ENCODE assay signal across 9 cellular contexts in the genomic region with DNA sequence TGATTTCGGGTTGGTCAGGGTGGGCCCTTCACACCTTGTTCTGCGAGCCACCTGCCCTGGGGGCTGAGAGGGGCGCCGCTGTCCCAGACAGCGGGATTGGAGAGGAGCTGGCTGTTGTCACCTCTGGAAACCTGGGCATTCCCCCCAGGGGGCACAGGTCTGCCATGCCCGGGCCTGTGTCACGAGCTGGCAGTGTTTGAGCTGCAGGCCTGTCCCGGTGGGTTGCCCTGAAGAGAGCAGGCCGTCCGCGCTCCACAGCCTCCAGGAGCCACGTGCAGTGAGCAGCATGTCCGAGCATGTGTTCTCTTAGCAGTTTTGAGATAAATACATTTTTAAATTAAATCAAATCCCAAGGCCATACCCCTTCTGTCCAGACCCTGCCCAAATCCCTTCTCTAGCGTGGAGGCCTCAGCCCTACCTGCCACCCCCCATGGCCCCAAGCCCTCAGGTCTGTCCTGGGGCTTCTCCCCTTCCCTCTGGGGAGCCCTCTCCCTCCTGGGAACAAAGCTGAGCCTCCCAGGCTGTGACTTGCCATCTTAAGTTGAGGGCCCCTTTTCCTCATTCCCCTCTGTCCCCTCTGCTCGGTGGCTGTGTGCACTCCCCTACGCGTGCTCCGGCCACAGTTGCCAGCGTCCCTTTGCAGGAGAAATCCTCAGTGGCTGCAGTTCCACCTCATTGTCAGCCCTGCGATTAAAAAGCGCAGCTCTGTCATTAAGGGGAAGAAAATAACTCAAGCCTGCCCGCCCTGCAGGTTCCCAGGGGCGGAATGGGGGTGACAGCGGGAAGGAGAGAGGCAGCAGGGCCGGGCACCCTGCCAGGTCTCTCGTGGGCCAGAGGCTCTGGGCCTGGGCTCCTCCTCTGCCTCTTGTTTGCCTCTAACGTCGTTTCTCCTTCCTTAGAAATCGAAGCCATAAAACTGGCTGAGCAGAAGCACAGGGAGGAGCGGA. TPM values are rescaled to one million over a fixed set of nuclear protein-coding genes. Genes with fewer than 3 reads are reported as not detected.
DNase-seq lines count a peak whose midpoint lies in the region; ATAC-seq lines count a peak whose summit lies in the region.
"Had no signal": no experiment of that assay in that cellular context is flagged by ENCODE, and none has a peak within 500 bp of the region (broad histone marks: within the 10 kb centered on the region; RNA-seq: fewer than 3 reads in every experiment).

No MANE protein-coding gene starts in this region.

- intact Hi-C loops in head of caudate nucleus (cut with DNase I), result no loop called here

- H3K36me3 Mint-ChIP-seq in CD4-positive, CD25-positive, alpha-beta regulatory T cell, result peaks cover 14% of the 10 kb centered on the region

- peaks cover 0 to 2% (median 0%) of the 10 kb centered on the region in 7 donors for H3K9me3 Mint-ChIP-seq in CD4-positive, CD25-positive, alpha-beta regulatory T cell
- H3K9me3 Mint-ChIP-seq: activated naive CD4-positive, alpha-beta T cell treated with anti-CD3 and anti-CD28 coated beads, Interleukin-2, amount 50 U/mL, for 72 hours had no signal

- DNase-seq in CD4-positive, CD25-positive, alpha-beta regulatory T cell, result no peak
- peak; percentile 87 for DNase-seq in NCI-H2227 treated with DMSO at 0.1 percent for 48 hours (lab: John Stamatoyannopoulos, UW)
- DNase-seq in head of caudate nucleus, result peak in 36 of 42 donors; percentile 36 to 86 (median 58)
- no peak for DNase-seq in trophoblast cell
- DNase-seq in LoVo (ENCODE audit: low spot score), result no peak
- no peak for DNase-seq in activated T-cell treated with anti-CD3 and anti-CD28 coated beads, Interleukin-2, amount 50 U/mL, for 48 hours
- DNase-seq in NCI-H345 (lab: John Stamatoyannopoulos, UW), result no peak

- no peak overlapping the region for H3K23ac ChIP-seq in trophoblast cell (ENCODE audit: low read length)

- H3K36me3 ChIP-seq in CD4-positive, CD25-positive, alpha-beta regulatory T cell (ENCODE audit: control insufficient read depth, insufficient read depth, low read length), result peaks cover 9% of the 10 kb centered on the region
- peaks cover 15 to 21% of the 10 kb centered on the region in 2 experiments for H3K36me3 ChIP-seq in trophoblast cell (ENCODE audit: control insufficient read depth in 1 of 2, insufficient read depth in 2 of 2, low read length in 2 of 2)

- H3K27ac ChIP-seq in CD4-positive, CD25-positive, alpha-beta regulatory T cell (ENCODE audit: insufficient read depth, low read length, poor library complexity, severe bottlenecking), result no peak overlapping the region
- no peak overlapping the region for H3K27ac ChIP-seq in trophoblast cell (ENCODE audit: low read depth, low read length)

- no peak overlapping the region for H3K4me3 ChIP-seq in CD4-positive, CD25-positive, alpha-beta regulatory T cell (ENCODE audit: low read depth, low read length)
- no peak overlapping the region for H3K4me3 ChIP-seq in trophoblast cell (ENCODE audit: low read depth, low read length)

- no CpG with 5 or more reads among the region's 30 CpGs for WGBS in trophoblast cell (ENCODE audit: extremely low coverage, insufficient coverage, insufficient read length)

- peak overlapping the region; percentile 29 for H2BK5ac ChIP-seq in trophoblast cell (ENCODE audit: low read depth, low read length, poor library complexity)

- peak overlapping the region; percentile 50 for H4K91ac ChIP-seq in trophoblast cell (ENCODE audit: low read depth, low read length)

- H3K4me3 Mint-ChIP-seq in CD4-positive, CD25-positive, alpha-beta regulatory T cell, result peak overlapping the region in 1 of 4 donors; percentile 65

- no peak overlapping the region for H3K9ac ChIP-seq in trophoblast cell (ENCODE audit: low read length)

- H3K4ac ChIP-seq in trophoblast cell (ENCODE audit: low read depth, low read length), result peak overlapping the region; percentile 39

- ATAC-seq in CD4-positive, CD25-positive, alpha-beta regulatory T cell (ENCODE audit: low read depth in 2 of 2), result no peak
- ATAC-seq in GM18519 (IDR thresholded peaks at IDR 0.05; ENCODE audit: low FRiP score, unreplicated experiment), result no peak

- H3K79me2 ChIP-seq in trophoblast cell (ENCODE audit: control insufficient read depth, insufficient read depth, low read length, poor library complexity), result peaks cover 7% of the 10 kb centered on the region

- peak overlapping the region in 2 of 3 donors; percentile 46 to 58 for H3K27ac Mint-ChIP-seq in CD4-positive, CD25-positive, alpha-beta regulatory T cell
- H3K27ac Mint-ChIP-seq: activated naive CD4-positive, alpha-beta T cell treated with anti-CD3 and anti-CD28 coated beads, Interleukin-2, amount 50 U/mL, for 72 hours had no signal

- H2AK5ac ChIP-seq in trophoblast cell (ENCODE audit: low read length), result peak overlapping the region; percentile 61

- no peaks in the 10 kb centered on the region for H3K27me3 Mint-ChIP-seq in CD4-positive, CD25-positive, alpha-beta regulatory T cell

- H3K4me1 Mint-ChIP-seq in CD4-positive, CD25-positive, alpha-beta regulatory T cell, result peaks cover 10 to 53% (median 22%) of the 10 kb centered on the region in 4 donors

- H3K14ac ChIP-seq in trophoblast cell (ENCODE audit: low read length), result peak overlapping the region; percentile 41

- peaks cover 51% of the 10 kb centered on the region for H3K4me1 ChIP-seq in CD4-positive, CD25-positive, alpha-beta regulatory T cell (ENCODE audit: control insufficient read depth, insufficient read depth, low read length, poor library complexity, severe bottlenecking)
- H3K4me1 ChIP-seq in trophoblast cell (ENCODE audit: control insufficient read depth in 1 of 2, insufficient read depth in 2 of 2, low read length in 2 of 2), result peaks cover 34 to 47% of the 10 kb centered on the region in 2 experiments

- H4K8ac ChIP-seq in trophoblast cell (ENCODE audit: low read depth, low read length), result peak overlapping the region; percentile 14

- H3K4me2 ChIP-seq in trophoblast cell (ENCODE audit: low read length), result no peak overlapping the region

- no peak overlapping the region for H2AFZ ChIP-seq in trophoblast cell (ENCODE audit: insufficient read depth, low read length, poor library complexity)

- peak overlapping the region; percentile 90 for H3K18ac ChIP-seq in trophoblast cell (ENCODE audit: low read length)

- H3K79me1 ChIP-seq in trophoblast cell (ENCODE audit: low read length), result peaks cover 44% of the 10 kb centered on the region

- H4K12ac ChIP-seq in trophoblast cell (ENCODE audit: low read depth, low read length), result no peak overlapping the region

- H3K27me3 ChIP-seq in CD4-positive, CD25-positive, alpha-beta regulatory T cell (ENCODE audit: control insufficient read depth, insufficient read depth, low read length), result no peaks in the 10 kb centered on the region
- no peaks in the 10 kb centered on the region for H3K27me3 ChIP-seq in trophoblast cell (ENCODE audit: insufficient read depth, low read length)

- peak overlapping the region; percentile 80 for H2BK12ac ChIP-seq in trophoblast cell (ENCODE audit: low read length)

- peak overlapping the region; percentile 52 for H2BK120ac ChIP-seq in trophoblast cell (ENCODE audit: insufficient read depth, low read length, poor library complexity)

- no peaks in the 10 kb centered on the region for H3K9me3 ChIP-seq in CD4-positive, CD25-positive, alpha-beta regulatory T cell (ENCODE audit: control insufficient read depth in 2 of 2, low read length in 2 of 2)
- H3K9me3 ChIP-seq in trophoblast cell (ENCODE audit: insufficient read depth, low read depth, low read length), result no peaks in the 10 kb centered on the region

RNA-seq across cellular contexts. Expression of a gene that starts 26.6 kb away (rescaled TPM):
- total RNA-seq in CD4-positive, CD25-positive, alpha-beta regulatory T cell, result 21.8 TPM
- polyA plus RNA-seq in CD4-positive, CD25-positive, alpha-beta regulatory T cell, result 10 to 100 TPM in 3 of 4 donors, 1 to 10 TPM in 1; 7.6 to 12.0 (median 10.0) TPM
- polyA plus RNA-seq in trophoblast cell (2013), result 19.1 and 21.1 TPM in 2 replicates

RNA-seq across cellular contexts. Expression of a gene that starts 45.7 kb away (rescaled TPM):
- total RNA-seq in CD4-positive, CD25-positive, alpha-beta regulatory T cell, result 411 TPM
- polyA plus RNA-seq in CD4-positive, CD25-positive, alpha-beta regulatory T cell, result 100 to 1,000 TPM; 415 to 519 (median 446) TPM
- 0.03 TPM in 2 replicates for polyA plus RNA-seq in trophoblast cell (2013)

Comparison
In these comparisons a context has a peak if more than half of its experiments do, and no peak if none do; other contexts are left out.
1. DNase-seq: peak in NCI-H2227 treated with DMSO at 0.1 percent for 48 hours (single experiment) and head of caudate nucleus (36 of 42); none in CD4-positive, CD25-positive, alpha-beta regulatory T cell (0 of 3), trophoblast cell (0 of 2), LoVo (single experiment), activated T-cell treated with anti-CD3 and anti-CD28 coated beads, Interleukin-2, amount 50 U/mL, for 48 hours (0 of 2) and NCI-H345 (single experiment).